Comparison of ENCODE assay signal across 8 cellular contexts in genomic region chr15:101295607-101296225, GRCh38. TPM values are rescaled to one million over a fixed set of nuclear protein-coding genes. Genes with fewer than 3 reads are reported as not detected.
DNase-seq lines count a peak whose midpoint lies in the region; ATAC-seq, FAIRE-seq and TF ChIP-seq lines count a peak whose summit lies in the region.

No MANE protein-coding gene starts in this region.

- no peak for FAIRE-seq in pancreas (lab: Jason Lieb, UNC)

- TF ChIP-seq CTCF in SU-DHL-6 (IDR thresholded peaks at IDR 0.05; ENCODE audit: insufficient read depth, low read length, poor library complexity, severe bottlenecking) (no peak), fibroblast of mammary gland (conservative IDR thresholded peaks at IDR 0.05; ENCODE audit: control insufficient read depth, insufficient read depth, low read depth, low read length) (no peak), pancreas (IDR thresholded peaks at IDR 0.05) (no peak)

- peak overlapping the region; percentile 89 for H2AFZ ChIP-seq in SU-DHL-6 (ENCODE audit: low read depth, low read length, severe bottlenecking)

- H3K4me3 ChIP-seq in SU-DHL-6 (ENCODE audit: insufficient read depth, low read length, poor library complexity, severe bottlenecking) (peak overlapping the region; percentile 90), fibroblast of mammary gland (ENCODE audit: control insufficient read depth, low read depth, low read length) (peak overlapping the region; percentile 79), pancreas (peak overlapping the region; percentile 68 to 96 (median 88))

- no peak for ATAC-seq in pancreas
- no peak for ATAC-seq in HG03354 (IDR thresholded peaks at IDR 0.05; ENCODE audit: poor library complexity, severe bottlenecking, unreplicated experiment)
- ATAC-seq in HG03521 (IDR thresholded peaks at IDR 0.05; ENCODE audit: unreplicated experiment), result no peak

- peaks cover 26% of the 10 kb centered on the region for H3F3A ChIP-seq in SU-DHL-6 (ENCODE audit: insufficient read depth)

- H3K36me3 ChIP-seq in SU-DHL-6 (ENCODE audit: low read length) (peaks cover 18% of the 10 kb centered on the region), pancreas (no peaks in the 10 kb centered on the region)

- intact Hi-C loops in pancreas (cut with DNase I), result no loop called here

- H3K27me3 ChIP-seq in SU-DHL-6 (ENCODE audit: low read length), result no peaks in the 10 kb centered on the region
- no peaks in the 10 kb centered on the region for H3K27me3 ChIP-seq in pancreas

- H3K4me2 ChIP-seq in SU-DHL-6 (ENCODE audit: low read depth, low read length, poor library complexity, severe bottlenecking), result peak overlapping the region; percentile 97

- DNase-seq in NCI-H1694 treated with DMSO at 0.1 percent for 48 hours (lab: John Stamatoyannopoulos, UW) (peak; percentile 16), NCI-H1694 (lab: John Stamatoyannopoulos, UW) (no peak), fibroblast of mammary gland (ENCODE audit: low read depth) (peak; percentile 12), pancreas (peak in 2 of 6 donors; percentile 74 to 81), SKM-1 (lab: John Stamatoyannopoulos, UW; ENCODE audit: unreplicated experiment) (no peak)

- peaks cover 24% of the 10 kb centered on the region for H4K20me1 ChIP-seq in SU-DHL-6 (ENCODE audit: low read depth, low read length)

- H3K9ac ChIP-seq in SU-DHL-6 (ENCODE audit: low read length), result peak overlapping the region; percentile 89; the same call in 1 of the 2 replicates

- peaks cover 44% of the 10 kb centered on the region for H3K79me2 ChIP-seq in SU-DHL-6 (ENCODE audit: insufficient read depth, low read length)

- H3K9me2 ChIP-seq in SU-DHL-6 (replicated peaks; ENCODE audit: insufficient read depth, low read length), result no peaks in the 10 kb centered on the region

- H3K27ac ChIP-seq in SU-DHL-6 (ENCODE audit: low read depth, low read length), result peak overlapping the region; percentile 82; the same call in 1 of the 2 replicates
- peak overlapping the region; percentile 89 to 95 (median 92) for H3K27ac ChIP-seq in pancreas

- H3K9me3 ChIP-seq in SU-DHL-6 (ENCODE audit: insufficient read depth, low read length) (peaks cover 7% of the 10 kb centered on the region; the same call in 1 of the 2 replicates), pancreas (no peaks in the 10 kb centered on the region)

- 1 to 2% methylated on average over 22 of the region's 22 CpGs for WGBS in pancreas, 2 donors

- peaks cover 0 to 15% (median 11%) of the 10 kb centered on the region in 3 donors for H3K4me1 ChIP-seq in pancreas

RNA-seq across cellular contexts. Expression of gene SNRPA1, which starts 0.7 kb away (rescaled TPM):
- total RNA-seq in pancreas, result 10 to 100 TPM; 16.7 to 25.4 (median 22.5) TPM
- 10 to 100 TPM; 27.2 to 37.2 TPM for polyA plus RNA-seq in pancreas

RNA-seq across cellular contexts. Expression of gene SELENOS, which starts 18.4 kb away (rescaled TPM):
- total RNA-seq in pancreas, result 10 to 100 TPM; 26.6 to 50.4 (median 36.1) TPM
- 10 to 100 TPM; 50.3 to 72.7 TPM for polyA plus RNA-seq in pancreas

RNA-seq across cellular contexts. Expression of gene CHSY1, which starts 43.9 kb away (rescaled TPM):
- 10 to 100 TPM in 1 of 6 donors, 1 to 10 TPM in 5; 4.6 to 11.2 (median 6.6) TPM for total RNA-seq in pancreas
- polyA plus RNA-seq in pancreas, result 1 to 10 TPM; 3.4 to 4.9 TPM

Comparison
In these comparisons a context has a peak if more than half of its experiments do, and no peak if none do; other contexts are left out.
1. DNase-seq: peak in NCI-H1694 treated with DMSO at 0.1 percent for 48 hours (single experiment) and fibroblast of mammary gland (single experiment); none in NCI-H1694 (single experiment) and SKM-1 (single experiment).
2. Peak in every context shown above with its lines, with median percentiles within 50 percentile points of each other: H3K4me3 ChIP-seq.